Comparison of ENCODE assay signal across 1 cellular context in genomic region chr14:77605392-77605978, GRCh38.
TF ChIP-seq lines count a peak whose summit lies in the region.

No MANE protein-coding gene starts in this region.

TF ChIP-seq in HepG2, 621 proteins besides CTCF, POLR2A, EP300 and RAD21 (continued from another document):
- TF ChIP-seq SNAPC5 (CRISPR knock-in tag; IDR thresholded peaks at IDR 0.05; ENCODE audit: borderline replicate concordance) = no peak
- no peak for TF ChIP-seq AFF4 (CRISPR knock-in tag; IDR thresholded peaks at IDR 0.05)
- TF ChIP-seq ZNF546 (CRISPR knock-in tag; conservative IDR thresholded peaks at IDR 0.05) = no peak
- no peak for TF ChIP-seq ADNP (CRISPR knock-in tag; IDR thresholded peaks at IDR 0.05)
- TF ChIP-seq ARID5B (CRISPR knock-in tag; IDR thresholded peaks at IDR 0.05) = no peak
- TF ChIP-seq PREB (CRISPR knock-in tag; IDR thresholded peaks at IDR 0.05) = no peak
- TF ChIP-seq ZIK1 (CRISPR knock-in tag; IDR thresholded peaks at IDR 0.05; ENCODE audit: borderline replicate concordance, low read depth) = no peak
- no peak for TF ChIP-seq ZNF720 (CRISPR knock-in tag; IDR thresholded peaks at IDR 0.05)
- no peak for TF ChIP-seq TGIF2 (CRISPR knock-in tag; IDR thresholded peaks at IDR 0.05)
- TF ChIP-seq HBP1 (CRISPR knock-in tag; IDR thresholded peaks at IDR 0.05; ENCODE audit: low read depth) = no peak
- no peak for TF ChIP-seq ZNF432 (CRISPR knock-in tag; IDR thresholded peaks at IDR 0.05; ENCODE audit: borderline replicate concordance)
- no peak for TF ChIP-seq STAT6 (CRISPR knock-in tag; IDR thresholded peaks at IDR 0.05; ENCODE audit: borderline replicate concordance)
